In the genomic region with DNA sequence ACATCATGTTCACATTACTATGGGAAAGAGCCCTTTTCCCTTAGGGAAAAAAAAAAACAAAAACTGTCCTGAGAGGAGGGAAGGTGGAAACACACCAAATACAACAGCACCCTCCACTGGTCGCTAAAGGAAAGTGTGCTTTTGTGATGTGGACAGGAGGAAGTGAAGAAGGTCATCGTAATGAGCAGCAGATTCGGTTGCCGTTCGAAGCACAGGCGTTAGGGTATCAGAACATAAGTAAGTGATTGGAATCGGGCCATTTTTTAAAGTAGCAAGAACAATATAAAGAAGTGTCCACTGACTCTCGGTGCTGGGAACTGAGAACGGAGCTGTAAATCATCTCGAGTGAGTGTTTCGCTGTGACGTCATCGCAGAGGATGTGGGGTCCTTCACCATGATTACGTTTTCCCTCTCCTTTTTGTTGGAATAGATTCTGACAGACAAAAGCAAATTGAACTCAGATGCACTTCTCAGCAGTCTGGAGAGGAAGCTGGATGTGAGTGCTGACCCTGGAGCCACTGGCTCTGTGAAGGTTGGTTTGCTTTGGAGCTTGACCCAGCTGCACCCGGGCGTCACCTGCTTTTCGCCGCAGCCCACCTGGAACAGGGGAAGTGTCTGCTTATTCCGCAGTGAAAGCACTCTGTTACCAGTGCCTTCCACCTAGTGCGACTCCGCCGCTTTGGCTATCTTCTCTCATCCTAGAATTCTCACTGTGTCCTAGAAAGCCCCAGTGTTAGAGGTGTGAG, we compare ENCODE assay signal across 8 cellular contexts.
A peak's percentile ranks its signal among the peaks of the same experiment; 100 is the strongest.
DNase-seq lines count a peak whose midpoint lies in the region; ATAC-seq and TF ChIP-seq lines count a peak whose summit lies in the region.

No MANE protein-coding gene starts in this region.

- H3K9me3 ChIP-seq in A673 (ENCODE audit: low read depth, low read length, poor library complexity, severe bottlenecking) = no peaks in the 10 kb centered on the region
- H3K9me3 ChIP-seq in mucosa of rectum (ENCODE audit: control insufficient read depth in 2 of 2, low read length in 2 of 2) = no peaks in the 10 kb centered on the region

- H3K27me3 ChIP-seq in A673 (replicated peaks; ENCODE audit: insufficient read depth, low read depth, low read length, poor library complexity) = peaks cover 22% of the 10 kb centered on the region
- H3K27me3 ChIP-seq in mucosa of rectum (ENCODE audit: control insufficient read depth in 2 of 2, insufficient read depth in 2 of 2, low read length in 2 of 2) = no peaks in the 10 kb centered on the region

- BruUV-seq in A673 (replicated peaks; lab: Mats Ljungman, UMichigan) = no TSS peak

- H3K9ac ChIP-seq in mucosa of rectum (ENCODE audit: low read depth in 1 of 2, low read length in 2 of 2) = peak overlapping the region; percentile 17 to 37

- ATAC-seq in HG02798 (IDR thresholded peaks at IDR 0.05; ENCODE audit: poor library complexity, unreplicated experiment) = no peak
- no peak for ATAC-seq in HG03097 (IDR thresholded peaks at IDR 0.05; ENCODE audit: low FRiP score, unreplicated experiment)

- POLR2A ChIA-PET in A673 (lab: Charles Lee; ENCODE audit: low non-redundant PET) = no interaction called here

- peak; percentile 74 for TF ChIP-seq CTCF in A673 (conservative IDR thresholded peaks at IDR 0.05; ENCODE audit: low read depth, low read length)
- peak; percentile 92 for TF ChIP-seq CTCF in epithelial cell of proximal tubule (conservative IDR thresholded peaks at IDR 0.05; ENCODE audit: low read depth, low read length)

- DNase-seq in A673 (ENCODE audit: low spot score) (peak; percentile 67), GF-D8 (lab: John Stamatoyannopoulos, UW) (peak; percentile 22), NCI-H1105 (lab: John Stamatoyannopoulos, UW) (peak; percentile 85), SW480 (ENCODE audit: low spot score) (peak; percentile 81), epithelial cell of proximal tubule (ENCODE audit: low read depth) (no peak)

- intact Hi-C loops in A673 (cut with micrococcal nuclease; ENCODE audit: unreplicated experiment) = loop anchor here (5.0 kb wide), 1 partner anchor 852 kb away; no protein-coding TSS in a partner anchor

- no peak overlapping the region for H3K27ac ChIP-seq in A673 (ENCODE audit: low read depth, low read length, poor library complexity, severe bottlenecking)
- no peak overlapping the region for H3K27ac ChIP-seq in mucosa of rectum (ENCODE audit: low read depth in 2 of 2, low read length in 2 of 2)

- H3K4me1 ChIP-seq in A673 (ENCODE audit: insufficient read depth, low read length, poor library complexity, severe bottlenecking) (no peaks in the 10 kb centered on the region), mucosa of rectum (ENCODE audit: control insufficient read depth in 2 of 2, insufficient read depth in 2 of 2, low read length in 2 of 2) (peaks cover 6 to 12% of the 10 kb centered on the region in 2 donors)

- H3K36me3 ChIP-seq in A673 (ENCODE audit: insufficient read depth, low read length, poor library complexity, severe bottlenecking) (no peaks in the 10 kb centered on the region), mucosa of rectum (ENCODE audit: control insufficient read depth in 2 of 2, insufficient read depth in 2 of 2, low read length in 2 of 2) (no peaks in the 10 kb centered on the region)

- CTCF ChIA-PET in A673 (lab: Charles Lee) = interaction anchor here (1.4 kb wide), 1 partner anchor 95 kb away, joined by 3 read pairs; no protein-coding TSS in a partner anchor

- no peak overlapping the region for H3K4me3 ChIP-seq in A673 (ENCODE audit: low read depth, low read length, poor library complexity, severe bottlenecking)
- H3K4me3 ChIP-seq in epithelial cell of proximal tubule (ENCODE audit: low read depth, low read length) = peak overlapping the region; percentile 35
- H3K4me3 ChIP-seq in mucosa of rectum (ENCODE audit: low read length in 2 of 2) = peak overlapping the region; percentile 26 to 51
